12 cellular contexts compared by ENCODE assay signal in genomic region chr5:386432-387341, GRCh38. TPM values are rescaled to one million over a fixed set of nuclear protein-coding genes. Genes with fewer than 3 reads are reported as not detected.
DNase-seq lines count a peak whose midpoint lies in the region; ATAC-seq and TF ChIP-seq lines count a peak whose summit lies in the region.
"Had no signal": no experiment of that assay in that cellular context is flagged by ENCODE, and none has a peak within 500 bp of the region (broad histone marks: within the 10 kb centered on the region; RNA-seq: fewer than 3 reads in every experiment).

No MANE protein-coding gene starts in this region.

- H3K9me3 Mint-ChIP-seq in HFFc6 = peaks cover 32% of the 10 kb centered on the region

- H3K4me3 ChIP-seq in cardiac fibroblast (replicated peaks in 1 of 2; ENCODE audit: low read depth in 2 of 2, low read length in 2 of 2) = no peak overlapping the region
- H3K4me3 ChIP-seq: spleen had no signal

- H3K27me3 Mint-ChIP-seq in HFFc6 (ENCODE audit: insufficient read depth) = peaks cover 14% of the 10 kb centered on the region

- peak overlapping the region; percentile 19; the same call in 1 of the 2 replicates for H3K27ac Mint-ChIP-seq in HFFc6
- H3K27ac Mint-ChIP-seq: naive thymus-derived CD4-positive, alpha-beta T cell had no signal

- peaks cover 40% of the 10 kb centered on the region for H3K4me1 Mint-ChIP-seq in HFFc6 (ENCODE audit: low read depth)

- ATAC-seq in HG03432 (IDR thresholded peaks at IDR 0.05; ENCODE audit: unreplicated experiment) = no peak
- ATAC-seq: activated T-cell treated with anti-CD3 and anti-CD28 coated beads, Interleukin-2, amount 50 U/mL, for 72 hours; naive thymus-derived CD4-positive, alpha-beta T cell had no signal

- DNase-seq in D341Med (ENCODE audit: low spot score) (peak; percentile 13), HFFc6 (no peak), cardiac fibroblast (ENCODE audit: low read depth in 2 of 2) (peak; percentile 26 to 64), mucosa of gallbladder (ENCODE audit: low spot score) (peak; percentile 5), cerebellum (ENCODE audit: low spot score) (no peak), hepatic stellate cell (ENCODE audit: low spot score) (no peak), DMS 273 (lab: John Stamatoyannopoulos, UW; ENCODE audit: unreplicated experiment) (no peak)
- DNase-seq: activated T-cell treated with anti-CD3 and anti-CD28 coated beads, Interleukin-2, amount 50 U/mL, for 72 hours; naive thymus-derived CD4-positive, alpha-beta T cell; NCI-H1105 treated with DMSO at 0.1 percent for 48 hours had no signal

- TF ChIP-seq CTCF in HFFc6 (IDR thresholded peaks at IDR 0.05) (no peak), cardiac fibroblast (IDR thresholded peaks at IDR 0.05; ENCODE audit: low read depth, low read length) (no peak)

- peaks cover 79% of the 10 kb centered on the region for H3K36me3 Mint-ChIP-seq in HFFc6 (ENCODE audit: low read depth)

- no peak overlapping the region for H3K4me3 Mint-ChIP-seq in HFFc6
- H3K4me3 Mint-ChIP-seq: activated T-cell treated with anti-CD3 and anti-CD28 coated beads, Interleukin-2, amount 50 U/mL, for 72 hours; naive thymus-derived CD4-positive, alpha-beta T cell had no signal

RNA-seq across cellular contexts. Expression of gene EXOC3, which starts 56.3 kb away (rescaled TPM):
- 10 to 100 TPM; 46.8 to 54.1 (median 50.3) TPM for total RNA-seq in HFFc6 (2021; fragmentation: NEBNext Ultra II Directional; extraction: Animal tissue kit (Norgen Biotek cat#: 25700))
- total RNA-seq in mucosa of gallbladder (71.6 TPM), cerebellum (27.8 TPM)

Comparison
In these comparisons a context has a peak if more than half of its experiments do, and no peak if none do; other contexts are left out.
1. DNase-seq: peak in D341Med (single experiment), cardiac fibroblast (2 of 2) and mucosa of gallbladder (single experiment); none in HFFc6 (single experiment), cerebellum (single experiment), hepatic stellate cell (single experiment) and DMS 273 (single experiment).